8 cellular contexts compared by ENCODE assay signal in genomic region chr17:48878920-48879898, GRCh38. TPM values are rescaled to one million over a fixed set of nuclear protein-coding genes. Genes with fewer than 3 reads are reported as not detected.
DNase-seq lines count a peak whose midpoint lies in the region; ATAC-seq and TF ChIP-seq lines count a peak whose summit lies in the region.

No MANE protein-coding gene starts in this region.

- H3K4me3 Mint-ChIP-seq in activated T-helper 1 cell treated with anti-CD3 and anti-CD28 coated beads, Interleukin-12 subunit alpha, Interleukin-12 subunit beta, Interleukin-2, Interleukin-4 antibody, amounts not matched to agents 30 ng/mL and 10 ng/mL and 1 ng/mL, durations not matched to agents 14 hours and 24 hours and 36 hours, result no peak overlapping the region

- no peaks in the 10 kb centered on the region for H3K9me3 Mint-ChIP-seq in activated T-helper 1 cell treated with anti-CD3 and anti-CD28 coated beads, Interleukin-12 subunit alpha, Interleukin-12 subunit beta, Interleukin-2, Interleukin-4 antibody, amounts not matched to agents 30 ng/mL and 10 ng/mL and 1 ng/mL, durations not matched to agents 14 hours and 24 hours and 36 hours

- no peak overlapping the region for H3K27ac ChIP-seq in RWPE1

- ATAC-seq in omental fat pad (ENCODE audit: low FRiP score), result peak; percentile 75
- no peak for ATAC-seq in GM19328 (IDR thresholded peaks at IDR 0.05; ENCODE audit: unreplicated experiment)
- no peak for ATAC-seq in HG02759 (IDR thresholded peaks at IDR 0.05; ENCODE audit: unreplicated experiment)

- POLR2A ChIA-PET in RWPE1 (lab: Yijun Ruan, JAX; ENCODE audit: low non-redundant PET), result interaction anchor here (0.6 kb wide), 1 partner anchor 120 kb away, joined by 3 read pairs; no protein-coding TSS in a partner anchor

- intact Hi-C loops in activated T-helper 1 cell treated with anti-CD3 and anti-CD28 coated beads, Interleukin-12 subunit alpha, Interleukin-12 subunit beta, Interleukin-2, Interleukin-4 antibody, amounts not matched to agents 30 ng/mL and 10 ng/mL and 1 ng/mL, durations not matched to agents 14 hours and 24 hours and 36 hours (cut with micrococcal nuclease), result loop anchor here (1.0 kb wide), 5 partner anchors 65 to 201 kb away; no protein-coding TSS in a partner anchor

- CTCF ChIA-PET in RWPE1 (lab: Yijun Ruan, JAX), result interaction anchor here (0.5 to 2.0 kb wide), 47 partner anchors 9 to 559 kb away, joined by 3 to 32 read pairs (median 4); partner anchors contain the start of genes ATP5MC1, PRAC1 and PRAC2

- TF ChIP-seq CTCF in RWPE1 (conservative IDR thresholded peaks at IDR 0.05; ENCODE audit: low read depth) (peak; percentile 95), omental fat pad (IDR thresholded peaks at IDR 0.05) (peak in 1 of 3 donors; percentile 64)

- H3K36me3 Mint-ChIP-seq in activated T-helper 1 cell treated with anti-CD3 and anti-CD28 coated beads, Interleukin-12 subunit alpha, Interleukin-12 subunit beta, Interleukin-2, Interleukin-4 antibody, amounts not matched to agents 30 ng/mL and 10 ng/mL and 1 ng/mL, durations not matched to agents 14 hours and 24 hours and 36 hours (ENCODE audit: low read depth), result no peaks in the 10 kb centered on the region

- H3K27ac Mint-ChIP-seq in activated T-helper 1 cell treated with anti-CD3 and anti-CD28 coated beads, Interleukin-12 subunit alpha, Interleukin-12 subunit beta, Interleukin-2, Interleukin-4 antibody, amounts not matched to agents 30 ng/mL and 10 ng/mL and 1 ng/mL, durations not matched to agents 14 hours and 24 hours and 36 hours, result no peak overlapping the region

- peaks cover 10% of the 10 kb centered on the region for H3K4me1 Mint-ChIP-seq in activated T-helper 1 cell treated with anti-CD3 and anti-CD28 coated beads, Interleukin-12 subunit alpha, Interleukin-12 subunit beta, Interleukin-2, Interleukin-4 antibody, amounts not matched to agents 30 ng/mL and 10 ng/mL and 1 ng/mL, durations not matched to agents 14 hours and 24 hours and 36 hours (ENCODE audit: low read depth)

- DNase-seq in GM03348 (ENCODE audit: low spot score) (peak; percentile 87), MV-4-11 (lab: John Stamatoyannopoulos, UW) (peak; percentile 63), RWPE1 (ENCODE audit: low spot score) (peak; percentile 81), foreskin melanocyte (peak; percentile 63), omental fat pad (ENCODE audit: low spot score) (no peak)
- peak; percentile 53 for DNase-seq in activated T-helper 1 cell treated with anti-CD3 and anti-CD28 coated beads, Interleukin-12 subunit alpha, Interleukin-12 subunit beta, Interleukin-2, Interleukin-4 antibody, amounts not matched to agents 30 ng/mL and 10 ng/mL and 1 ng/mL, durations not matched to agents 14 hours and 24 hours and 36 hours (ENCODE audit: low spot score)

- H3K27me3 Mint-ChIP-seq in activated T-helper 1 cell treated with anti-CD3 and anti-CD28 coated beads, Interleukin-12 subunit alpha, Interleukin-12 subunit beta, Interleukin-2, Interleukin-4 antibody, amounts not matched to agents 30 ng/mL and 10 ng/mL and 1 ng/mL, durations not matched to agents 14 hours and 24 hours and 36 hours (ENCODE audit: insufficient read depth), result no peaks in the 10 kb centered on the region

RNA-seq across cellular contexts. Expression of gene ATP5MC1, which starts 13.4 kb away (rescaled TPM):
- 149 and 155 TPM in 2 replicates for total RNA-seq in activated T-helper 1 cell treated with anti-CD3 and anti-CD28 coated beads, Interleukin-12 subunit alpha, Interleukin-12 subunit beta, Interleukin-2, Interleukin-4 antibody, amounts not matched to agents 30 ng/mL and 10 ng/mL and 1 ng/mL, durations not matched to agents 14 hours and 24 hours and 36 hours
- 100 to 1,000 TPM in 1 of 4 donors, 10 to 100 TPM in 3; 47.9 to 106 (median 83.0) TPM for total RNA-seq in omental fat pad

RNA-seq across cellular contexts. Expression of gene UBE2Z, which starts 29.0 kb away (rescaled TPM):
- 88.8 and 91.5 TPM in 2 replicates for total RNA-seq in activated T-helper 1 cell treated with anti-CD3 and anti-CD28 coated beads, Interleukin-12 subunit alpha, Interleukin-12 subunit beta, Interleukin-2, Interleukin-4 antibody, amounts not matched to agents 30 ng/mL and 10 ng/mL and 1 ng/mL, durations not matched to agents 14 hours and 24 hours and 36 hours
- total RNA-seq in omental fat pad, result 10 to 100 TPM; 54.0 to 63.2 (median 56.5) TPM

RNA-seq across cellular contexts. Expression of gene CALCOCO2, which starts 48.4 kb away (rescaled TPM):
- total RNA-seq in activated T-helper 1 cell treated with anti-CD3 and anti-CD28 coated beads, Interleukin-12 subunit alpha, Interleukin-12 subunit beta, Interleukin-2, Interleukin-4 antibody, amounts not matched to agents 30 ng/mL and 10 ng/mL and 1 ng/mL, durations not matched to agents 14 hours and 24 hours and 36 hours, result 50.3 and 57.9 TPM in 2 replicates
- 100 to 1,000 TPM; 107 to 356 (median 135) TPM for total RNA-seq in omental fat pad
